1 cellular context compared by ENCODE assay signal in genomic region chr3:194184265-194184751, GRCh38.
A peak's percentile ranks its signal among the peaks of the same experiment; 100 is the strongest.
TF ChIP-seq lines count a peak whose summit lies in the region.

No MANE protein-coding gene starts in this region.

TF ChIP-seq in K562, 482 proteins besides CTCF, POLR2A, EP300 and RAD21 (continued from another document):
- TF ChIP-seq, protein P1, sequence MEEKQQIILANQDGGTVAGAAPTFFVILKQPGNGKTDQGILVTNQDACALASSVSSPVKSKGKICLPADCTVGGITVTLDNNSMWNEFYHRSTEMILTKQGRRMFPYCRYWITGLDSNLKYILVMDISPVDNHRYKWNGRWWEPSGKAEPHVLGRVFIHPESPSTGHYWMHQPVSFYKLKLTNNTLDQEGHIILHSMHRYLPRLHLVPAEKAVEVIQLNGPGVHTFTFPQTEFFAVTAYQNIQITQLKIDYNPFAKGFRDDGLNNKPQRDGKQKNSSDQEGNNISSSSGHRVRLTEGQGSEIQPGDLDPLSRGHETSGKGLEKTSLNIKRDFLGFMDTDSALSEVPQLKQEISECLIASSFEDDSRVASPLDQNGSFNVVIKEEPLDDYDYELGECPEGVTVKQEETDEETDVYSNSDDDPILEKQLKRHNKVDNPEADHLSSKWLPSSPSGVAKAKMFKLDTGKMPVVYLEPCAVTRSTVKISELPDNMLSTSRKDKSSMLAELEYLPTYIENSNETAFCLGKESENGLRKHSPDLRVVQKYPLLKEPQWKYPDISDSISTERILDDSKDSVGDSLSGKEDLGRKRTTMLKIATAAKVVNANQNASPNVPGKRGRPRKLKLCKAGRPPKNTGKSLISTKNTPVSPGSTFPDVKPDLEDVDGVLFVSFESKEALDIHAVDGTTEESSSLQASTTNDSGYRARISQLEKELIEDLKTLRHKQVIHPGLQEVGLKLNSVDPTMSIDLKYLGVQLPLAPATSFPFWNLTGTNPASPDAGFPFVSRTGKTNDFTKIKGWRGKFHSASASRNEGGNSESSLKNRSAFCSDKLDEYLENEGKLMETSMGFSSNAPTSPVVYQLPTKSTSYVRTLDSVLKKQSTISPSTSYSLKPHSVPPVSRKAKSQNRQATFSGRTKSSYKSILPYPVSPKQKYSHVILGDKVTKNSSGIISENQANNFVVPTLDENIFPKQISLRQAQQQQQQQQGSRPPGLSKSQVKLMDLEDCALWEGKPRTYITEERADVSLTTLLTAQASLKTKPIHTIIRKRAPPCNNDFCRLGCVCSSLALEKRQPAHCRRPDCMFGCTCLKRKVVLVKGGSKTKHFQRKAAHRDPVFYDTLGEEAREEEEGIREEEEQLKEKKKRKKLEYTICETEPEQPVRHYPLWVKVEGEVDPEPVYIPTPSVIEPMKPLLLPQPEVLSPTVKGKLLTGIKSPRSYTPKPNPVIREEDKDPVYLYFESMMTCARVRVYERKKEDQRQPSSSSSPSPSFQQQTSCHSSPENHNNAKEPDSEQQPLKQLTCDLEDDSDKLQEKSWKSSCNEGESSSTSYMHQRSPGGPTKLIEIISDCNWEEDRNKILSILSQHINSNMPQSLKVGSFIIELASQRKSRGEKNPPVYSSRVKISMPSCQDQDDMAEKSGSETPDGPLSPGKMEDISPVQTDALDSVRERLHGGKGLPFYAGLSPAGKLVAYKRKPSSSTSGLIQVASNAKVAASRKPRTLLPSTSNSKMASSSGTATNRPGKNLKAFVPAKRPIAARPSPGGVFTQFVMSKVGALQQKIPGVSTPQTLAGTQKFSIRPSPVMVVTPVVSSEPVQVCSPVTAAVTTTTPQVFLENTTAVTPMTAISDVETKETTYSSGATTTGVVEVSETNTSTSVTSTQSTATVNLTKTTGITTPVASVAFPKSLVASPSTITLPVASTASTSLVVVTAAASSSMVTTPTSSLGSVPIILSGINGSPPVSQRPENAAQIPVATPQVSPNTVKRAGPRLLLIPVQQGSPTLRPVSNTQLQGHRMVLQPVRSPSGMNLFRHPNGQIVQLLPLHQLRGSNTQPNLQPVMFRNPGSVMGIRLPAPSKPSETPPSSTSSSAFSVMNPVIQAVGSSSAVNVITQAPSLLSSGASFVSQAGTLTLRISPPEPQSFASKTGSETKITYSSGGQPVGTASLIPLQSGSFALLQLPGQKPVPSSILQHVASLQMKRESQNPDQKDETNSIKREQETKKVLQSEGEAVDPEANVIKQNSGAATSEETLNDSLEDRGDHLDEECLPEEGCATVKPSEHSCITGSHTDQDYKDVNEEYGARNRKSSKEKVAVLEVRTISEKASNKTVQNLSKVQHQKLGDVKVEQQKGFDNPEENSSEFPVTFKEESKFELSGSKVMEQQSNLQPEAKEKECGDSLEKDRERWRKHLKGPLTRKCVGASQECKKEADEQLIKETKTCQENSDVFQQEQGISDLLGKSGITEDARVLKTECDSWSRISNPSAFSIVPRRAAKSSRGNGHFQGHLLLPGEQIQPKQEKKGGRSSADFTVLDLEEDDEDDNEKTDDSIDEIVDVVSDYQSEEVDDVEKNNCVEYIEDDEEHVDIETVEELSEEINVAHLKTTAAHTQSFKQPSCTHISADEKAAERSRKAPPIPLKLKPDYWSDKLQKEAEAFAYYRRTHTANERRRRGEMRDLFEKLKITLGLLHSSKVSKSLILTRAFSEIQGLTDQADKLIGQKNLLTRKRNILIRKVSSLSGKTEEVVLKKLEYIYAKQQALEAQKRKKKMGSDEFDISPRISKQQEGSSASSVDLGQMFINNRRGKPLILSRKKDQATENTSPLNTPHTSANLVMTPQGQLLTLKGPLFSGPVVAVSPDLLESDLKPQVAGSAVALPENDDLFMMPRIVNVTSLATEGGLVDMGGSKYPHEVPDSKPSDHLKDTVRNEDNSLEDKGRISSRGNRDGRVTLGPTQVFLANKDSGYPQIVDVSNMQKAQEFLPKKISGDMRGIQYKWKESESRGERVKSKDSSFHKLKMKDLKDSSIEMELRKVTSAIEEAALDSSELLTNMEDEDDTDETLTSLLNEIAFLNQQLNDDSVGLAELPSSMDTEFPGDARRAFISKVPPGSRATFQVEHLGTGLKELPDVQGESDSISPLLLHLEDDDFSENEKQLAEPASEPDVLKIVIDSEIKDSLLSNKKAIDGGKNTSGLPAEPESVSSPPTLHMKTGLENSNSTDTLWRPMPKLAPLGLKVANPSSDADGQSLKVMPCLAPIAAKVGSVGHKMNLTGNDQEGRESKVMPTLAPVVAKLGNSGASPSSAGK (IDR thresholded peaks at IDR 0.05) = no peak
- TF ChIP-seq ZNF143 (CRISPR knock-in tag; IDR thresholded peaks at IDR 0.05) (no peak), MXI1 (IDR thresholded peaks at IDR 0.05; ENCODE audit: low read depth, low read length) (no peak), JUNB (CRISPR knock-in tag; conservative IDR thresholded peaks at IDR 0.05) (no peak), CBX2 (IDR thresholded peaks at IDR 0.05; ENCODE audit: insufficient read depth, low read length, poor library complexity, severe bottlenecking) (no peak), C11orf30 (IDR thresholded peaks at IDR 0.05; ENCODE audit: low read depth) (no peak), ZNF764 (CRISPR knock-in tag; IDR thresholded peaks at IDR 0.05; ENCODE audit: low read depth) (no peak), RHOXF2B (CRISPR knock-in tag; conservative IDR thresholded peaks at IDR 0.05) (no peak), U2AF1 (optimal IDR thresholded peaks at IDR 0.05; ENCODE audit: low read depth, low read length) (no peak), ZFX (CRISPR knock-in tag; IDR thresholded peaks at IDR 0.05) (peak; percentile 32; the same call in 1 of the 2 replicates), MYC (IDR thresholded peaks at IDR 0.05; ENCODE audit: low read depth, low read length) (no peak; the same call in 1 of the 2 replicates), MYC (CRISPR knock-in tag; IDR thresholded peaks at IDR 0.05; ENCODE audit: borderline replicate concordance, low read depth) (no peak), ZNF644 (tag; IDR thresholded peaks at IDR 0.05; ENCODE audit: low read depth) (0 out of 2 replicates have a peak, but pooled peaks have one; percentile 15), NR2C1 (IDR thresholded peaks at IDR 0.05) (no peak), NR2C1 (tag; IDR thresholded peaks at IDR 0.05) (peak; percentile 10; the same call in 1 of the 2 replicates), PKNOX1 (IDR thresholded peaks at IDR 0.05) (peak; percentile 70), ZNF175 (CRISPR knock-in tag; IDR thresholded peaks at IDR 0.05; ENCODE audit: low read depth) (no peak), CREB1 (IDR thresholded peaks at IDR 0.05) (no peak), CREB1 (CRISPR knock-in tag; IDR thresholded peaks at IDR 0.05) (no peak)
- TF ChIP-seq, protein P2, sequence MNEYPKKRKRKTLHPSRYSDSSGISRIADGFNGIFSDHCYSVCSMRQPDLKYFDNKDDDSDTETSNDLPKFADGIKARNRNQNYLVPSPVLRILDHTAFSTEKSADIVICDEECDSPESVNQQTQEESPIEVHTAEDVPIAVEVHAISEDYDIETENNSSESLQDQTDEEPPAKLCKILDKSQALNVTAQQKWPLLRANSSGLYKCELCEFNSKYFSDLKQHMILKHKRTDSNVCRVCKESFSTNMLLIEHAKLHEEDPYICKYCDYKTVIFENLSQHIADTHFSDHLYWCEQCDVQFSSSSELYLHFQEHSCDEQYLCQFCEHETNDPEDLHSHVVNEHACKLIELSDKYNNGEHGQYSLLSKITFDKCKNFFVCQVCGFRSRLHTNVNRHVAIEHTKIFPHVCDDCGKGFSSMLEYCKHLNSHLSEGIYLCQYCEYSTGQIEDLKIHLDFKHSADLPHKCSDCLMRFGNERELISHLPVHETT (CRISPR knock-in tag; conservative IDR thresholded peaks at IDR 0.05 in 1 of 2, IDR thresholded peaks at IDR 0.05 in 1 of 2) = no peak
- TF ChIP-seq, protein P3, sequence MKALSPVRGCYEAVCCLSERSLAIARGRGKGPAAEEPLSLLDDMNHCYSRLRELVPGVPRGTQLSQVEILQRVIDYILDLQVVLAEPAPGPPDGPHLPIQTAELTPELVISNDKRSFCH (CRISPR knock-in tag; IDR thresholded peaks at IDR 0.05) = no peak
- TF ChIP-seq, protein P3 (tag; IDR thresholded peaks at IDR 0.05) = no peak
- TF ChIP-seq, protein P4, sequence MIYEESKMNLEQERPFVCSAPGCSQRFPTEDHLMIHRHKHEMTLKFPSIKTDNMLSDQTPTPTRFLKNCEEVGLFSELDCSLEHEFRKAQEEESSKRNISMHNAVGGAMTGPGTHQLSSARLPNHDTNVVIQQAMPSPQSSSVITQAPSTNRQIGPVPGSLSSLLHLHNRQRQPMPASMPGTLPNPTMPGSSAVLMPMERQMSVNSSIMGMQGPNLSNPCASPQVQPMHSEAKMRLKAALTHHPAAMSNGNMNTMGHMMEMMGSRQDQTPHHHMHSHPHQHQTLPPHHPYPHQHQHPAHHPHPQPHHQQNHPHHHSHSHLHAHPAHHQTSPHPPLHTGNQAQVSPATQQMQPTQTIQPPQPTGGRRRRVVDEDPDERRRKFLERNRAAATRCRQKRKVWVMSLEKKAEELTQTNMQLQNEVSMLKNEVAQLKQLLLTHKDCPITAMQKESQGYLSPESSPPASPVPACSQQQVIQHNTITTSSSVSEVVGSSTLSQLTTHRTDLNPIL (CRISPR knock-in tag; IDR thresholded peaks at IDR 0.05) = no peak
